In genomic region chr10:132039371-132039770, GRCh38 we compare ENCODE assay signal across 28 cellular contexts. TPM values are rescaled to one million over a fixed set of nuclear protein-coding genes. Genes with fewer than 3 reads are reported as not detected.
"Had no signal": no experiment of that assay in that cellular context is flagged by ENCODE, and none has a peak within 500 bp of the region (broad histone marks: within the 10 kb centered on the region; RNA-seq: fewer than 3 reads in every experiment).

No MANE protein-coding gene starts in this region.

- DNase-seq: colonic mucosa; cortex of kidney; effector CD8-positive, alpha-beta T cell; effector memory CD8-positive, alpha-beta T cell; endodermal cell; erythroblast; esophagus squamous epithelium; foreskin fibroblast; foreskin melanocyte; gastrocnemius medialis; glutamatergic neuron; head of caudate nucleus; heart right ventricle; hippocampal formation; left cardiac atrium; left lung; left ventricle myocardium superior; lower lobe of right lung; mesenchymal stem cell; mucosa of descending colon had no signal

- H3K9me3 ChIP-seq: colonic mucosa, esophagus squamous epithelium, gastrocnemius medialis, heart right ventricle, left lung, lower lobe of right lung, mucosa of descending colon had no signal

- H3K4me3 Mint-ChIP-seq: dendritic cell treated with granulocyte-macrophage colony-stimulating factor and Interleukin-4, amounts not matched to agents 40 ng/mL and 50 ng/mL, for 4 days; effector memory CD8-positive, alpha-beta T cell; endodermal cell; mesothelial cell of epicardium had no signal

- ATAC-seq: effector memory CD8-positive, alpha-beta T cell; esophagus mucosa; gastrocnemius medialis; heart right ventricle; left cardiac atrium; left lung; left ventricle myocardium superior; mucosa of descending colon had no signal

- H3K27ac ChIP-seq: colonic mucosa, epithelial cell of prostate, esophagus squamous epithelium, gastrocnemius medialis, heart right ventricle, left lung, lower lobe of right lung had no signal

- H3K9me3 Mint-ChIP-seq: dendritic cell treated with granulocyte-macrophage colony-stimulating factor and Interleukin-4, amounts not matched to agents 40 ng/mL and 50 ng/mL, for 4 days; effector memory CD8-positive, alpha-beta T cell; endodermal cell; mesothelial cell of epicardium had no signal

- H3K4me1 ChIP-seq: colonic mucosa had no signal

- FAIRE-seq: endometrium, islet of Langerhans, keratinocyte had no signal

- H3K4me3 ChIP-seq: colonic mucosa, esophagus squamous epithelium, gastrocnemius medialis, heart right ventricle, left lung, lower lobe of right lung, mucosa of descending colon had no signal

- H3K27ac Mint-ChIP-seq: dendritic cell treated with granulocyte-macrophage colony-stimulating factor and Interleukin-4, amounts not matched to agents 40 ng/mL and 50 ng/mL, for 4 days; effector memory CD8-positive, alpha-beta T cell; endodermal cell; mesothelial cell of epicardium had no signal

- H3K36me3 Mint-ChIP-seq: mesothelial cell of epicardium had no signal

- H3K36me3 ChIP-seq: colonic mucosa, esophagus squamous epithelium, gastrocnemius medialis, heart right ventricle, left lung, lower lobe of right lung had no signal

RNA-seq across cellular contexts. Expression of gene JAKMIP3, which starts 26.4 kb away (rescaled TPM):
- total RNA-seq: kidney epithelial cell had no signal
